ENCODE assay signal across 1 cellular context in the genomic region with DNA sequence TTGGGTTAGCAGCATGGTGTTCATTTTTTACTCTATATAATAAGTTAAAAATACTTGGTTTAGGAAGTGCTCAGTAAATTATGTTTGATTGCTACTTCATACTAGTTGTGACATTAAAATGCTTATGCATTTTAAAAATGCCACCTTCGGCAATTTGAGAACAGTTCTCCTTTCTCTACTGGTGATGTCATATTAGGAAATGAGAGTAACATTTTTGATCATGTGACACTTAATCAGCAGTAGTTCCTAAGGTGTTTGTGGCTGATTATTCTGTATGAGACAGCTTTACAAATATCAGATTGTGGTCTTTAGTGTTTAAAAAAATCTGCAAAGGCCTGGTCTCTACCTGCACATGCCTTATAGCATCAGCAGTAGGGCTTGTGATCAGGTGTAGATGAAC.
TF ChIP-seq lines count a peak whose summit lies in the region.

No MANE protein-coding gene starts in this region.

TF ChIP-seq in HepG2, 621 proteins besides CTCF, POLR2A, EP300 and RAD21 (continued from another document):
- TF ChIP-seq HIVEP1 (CRISPR knock-in tag; IDR thresholded peaks at IDR 0.05) (no peak), ZHX2 (IDR thresholded peaks at IDR 0.05; ENCODE audit: low read depth) (no peak), ZHX2 (CRISPR knock-in tag; IDR thresholded peaks at IDR 0.05; ENCODE audit: borderline replicate concordance) (no peak), POLR2AphosphoS5 (IDR thresholded peaks at IDR 0.05; ENCODE audit: low read depth, low read length) (peak; percentile 28; the same call in 1 of the 2 replicates), ZNF841 (CRISPR knock-in tag; IDR thresholded peaks at IDR 0.05; ENCODE audit: borderline replicate concordance) (no peak), STAT5B (CRISPR knock-in tag; IDR thresholded peaks at IDR 0.05) (no peak), ATF6 (CRISPR knock-in tag; conservative IDR thresholded peaks at IDR 0.05) (no peak), DR1 (CRISPR knock-in tag; IDR thresholded peaks at IDR 0.05) (no peak), IKZF1 (IDR thresholded peaks at IDR 0.05) (no peak), FOXC1 (CRISPR knock-in tag; IDR thresholded peaks at IDR 0.05; ENCODE audit: borderline replicate concordance) (no peak)
- TF ChIP-seq, protein P1, sequence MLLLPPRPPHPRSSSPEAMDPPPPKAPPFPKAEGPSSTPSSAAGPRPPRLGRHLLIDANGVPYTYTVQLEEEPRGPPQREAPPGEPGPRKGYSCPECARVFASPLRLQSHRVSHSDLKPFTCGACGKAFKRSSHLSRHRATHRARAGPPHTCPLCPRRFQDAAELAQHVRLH (CRISPR knock-in tag; IDR thresholded peaks at IDR 0.05; ENCODE audit: borderline replicate concordance, low read depth), result no peak
- TF ChIP-seq, protein P2, sequence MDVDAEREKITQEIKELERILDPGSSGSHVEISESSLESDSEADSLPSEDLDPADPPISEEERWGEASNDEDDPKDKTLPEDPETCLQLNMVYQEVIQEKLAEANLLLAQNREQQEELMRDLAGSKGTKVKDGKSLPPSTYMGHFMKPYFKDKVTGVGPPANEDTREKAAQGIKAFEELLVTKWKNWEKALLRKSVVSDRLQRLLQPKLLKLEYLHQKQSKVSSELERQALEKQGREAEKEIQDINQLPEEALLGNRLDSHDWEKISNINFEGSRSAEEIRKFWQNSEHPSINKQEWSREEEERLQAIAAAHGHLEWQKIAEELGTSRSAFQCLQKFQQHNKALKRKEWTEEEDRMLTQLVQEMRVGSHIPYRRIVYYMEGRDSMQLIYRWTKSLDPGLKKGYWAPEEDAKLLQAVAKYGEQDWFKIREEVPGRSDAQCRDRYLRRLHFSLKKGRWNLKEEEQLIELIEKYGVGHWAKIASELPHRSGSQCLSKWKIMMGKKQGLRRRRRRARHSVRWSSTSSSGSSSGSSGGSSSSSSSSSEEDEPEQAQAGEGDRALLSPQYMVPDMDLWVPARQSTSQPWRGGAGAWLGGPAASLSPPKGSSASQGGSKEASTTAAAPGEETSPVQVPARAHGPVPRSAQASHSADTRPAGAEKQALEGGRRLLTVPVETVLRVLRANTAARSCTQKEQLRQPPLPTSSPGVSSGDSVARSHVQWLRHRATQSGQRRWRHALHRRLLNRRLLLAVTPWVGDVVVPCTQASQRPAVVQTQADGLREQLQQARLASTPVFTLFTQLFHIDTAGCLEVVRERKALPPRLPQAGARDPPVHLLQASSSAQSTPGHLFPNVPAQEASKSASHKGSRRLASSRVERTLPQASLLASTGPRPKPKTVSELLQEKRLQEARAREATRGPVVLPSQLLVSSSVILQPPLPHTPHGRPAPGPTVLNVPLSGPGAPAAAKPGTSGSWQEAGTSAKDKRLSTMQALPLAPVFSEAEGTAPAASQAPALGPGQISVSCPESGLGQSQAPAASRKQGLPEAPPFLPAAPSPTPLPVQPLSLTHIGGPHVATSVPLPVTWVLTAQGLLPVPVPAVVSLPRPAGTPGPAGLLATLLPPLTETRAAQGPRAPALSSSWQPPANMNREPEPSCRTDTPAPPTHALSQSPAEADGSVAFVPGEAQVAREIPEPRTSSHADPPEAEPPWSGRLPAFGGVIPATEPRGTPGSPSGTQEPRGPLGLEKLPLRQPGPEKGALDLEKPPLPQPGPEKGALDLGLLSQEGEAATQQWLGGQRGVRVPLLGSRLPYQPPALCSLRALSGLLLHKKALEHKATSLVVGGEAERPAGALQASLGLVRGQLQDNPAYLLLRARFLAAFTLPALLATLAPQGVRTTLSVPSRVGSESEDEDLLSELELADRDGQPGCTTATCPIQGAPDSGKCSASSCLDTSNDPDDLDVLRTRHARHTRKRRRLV (CRISPR knock-in tag; IDR thresholded peaks at IDR 0.05), result no peak
- TF ChIP-seq, protein P3, sequence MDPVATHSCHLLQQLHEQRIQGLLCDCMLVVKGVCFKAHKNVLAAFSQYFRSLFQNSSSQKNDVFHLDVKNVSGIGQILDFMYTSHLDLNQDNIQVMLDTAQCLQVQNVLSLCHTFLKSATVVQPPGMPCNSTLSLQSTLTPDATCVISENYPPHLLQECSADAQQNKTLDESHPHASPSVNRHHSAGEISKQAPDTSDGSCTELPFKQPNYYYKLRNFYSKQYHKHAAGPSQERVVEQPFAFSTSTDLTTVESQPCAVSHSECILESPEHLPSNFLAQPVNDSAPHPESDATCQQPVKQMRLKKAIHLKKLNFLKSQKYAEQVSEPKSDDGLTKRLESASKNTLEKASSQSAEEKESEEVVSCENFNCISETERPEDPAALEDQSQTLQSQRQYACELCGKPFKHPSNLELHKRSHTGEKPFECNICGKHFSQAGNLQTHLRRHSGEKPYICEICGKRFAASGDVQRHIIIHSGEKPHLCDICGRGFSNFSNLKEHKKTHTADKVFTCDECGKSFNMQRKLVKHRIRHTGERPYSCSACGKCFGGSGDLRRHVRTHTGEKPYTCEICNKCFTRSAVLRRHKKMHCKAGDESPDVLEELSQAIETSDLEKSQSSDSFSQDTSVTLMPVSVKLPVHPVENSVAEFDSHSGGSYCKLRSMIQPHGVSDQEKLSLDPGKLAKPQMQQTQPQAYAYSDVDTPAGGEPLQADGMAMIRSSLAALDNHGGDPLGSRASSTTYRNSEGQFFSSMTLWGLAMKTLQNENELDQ (CRISPR knock-in tag; IDR thresholded peaks at IDR 0.05; ENCODE audit: borderline replicate concordance), result no peak
